10 cellular contexts compared by ENCODE assay signal in the genomic region with DNA sequence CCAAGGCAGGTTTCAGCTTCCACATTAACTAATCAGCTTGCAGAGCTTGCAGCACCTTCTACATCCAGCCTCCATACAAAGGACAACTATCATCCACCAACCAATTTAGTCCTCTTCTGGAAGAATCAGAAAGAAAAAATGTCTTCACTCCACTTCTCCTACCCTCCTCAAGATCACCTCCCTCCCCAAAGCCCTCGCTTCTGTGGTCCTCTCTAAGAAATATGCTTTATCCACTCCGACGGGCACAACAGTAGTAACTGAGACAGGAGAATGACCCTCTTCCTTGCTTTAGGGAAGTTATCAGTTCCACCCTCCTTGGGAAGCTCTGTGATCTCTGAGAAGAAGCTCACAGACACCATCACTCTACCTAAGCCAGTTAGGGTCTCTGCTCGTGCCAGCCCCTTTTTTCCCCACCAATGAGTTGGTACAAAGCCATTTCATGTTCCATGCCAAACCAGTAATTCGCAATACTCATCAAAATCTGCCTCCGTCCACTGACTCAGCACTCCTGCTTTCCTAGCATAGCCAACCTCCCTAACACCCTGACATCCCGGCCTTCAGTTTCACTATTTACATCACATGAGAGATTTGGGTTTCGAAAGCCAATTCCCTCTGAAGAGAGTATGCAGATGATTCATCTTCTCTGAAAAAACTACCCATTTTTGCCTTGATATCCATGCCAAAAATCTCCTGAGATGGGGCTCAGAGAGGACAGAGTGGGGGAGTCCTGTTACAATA.
A peak's percentile ranks its signal among the peaks of the same experiment; 100 is the strongest.
DNase-seq lines count a peak whose midpoint lies in the region; ATAC-seq and TF ChIP-seq lines count a peak whose summit lies in the region.
"Had no signal": no experiment of that assay in that cellular context is flagged by ENCODE, and none has a peak within 500 bp of the region (broad histone marks: within the 10 kb centered on the region; RNA-seq: fewer than 3 reads in every experiment).

No MANE protein-coding gene starts in this region.

- no peak for ATAC-seq in stimulated activated effector memory CD8-positive, alpha-beta T cell treated with anti-CD3 and anti-CD28 coated beads, Interleukin-12 subunit alpha, Interleukin-12 subunit beta, amount 100 ng/mL, for 72 hours
- ATAC-seq in GM18907 (IDR thresholded peaks at IDR 0.05; ENCODE audit: unreplicated experiment) = no peak

- H3K27ac Mint-ChIP-seq in mesothelial cell of epicardium = peak overlapping the region; percentile 87
- H3K27ac Mint-ChIP-seq in stimulated activated effector memory CD8-positive, alpha-beta T cell treated with anti-CD3 and anti-CD28 coated beads, Interleukin-12 subunit alpha, Interleukin-12 subunit beta, amount 100 ng/mL, for 72 hours = no peak overlapping the region

- no peak for TF ChIP-seq CTCF in coronary artery (IDR thresholded peaks at IDR 0.05)
- TF ChIP-seq CTCF in mesothelial cell of epicardium (IDR thresholded peaks at IDR 0.05; ENCODE audit: unreplicated experiment) = no peak

- no peaks in the 10 kb centered on the region for H3K9me3 Mint-ChIP-seq in mesothelial cell of epicardium
- no peaks in the 10 kb centered on the region for H3K9me3 Mint-ChIP-seq in stimulated activated effector memory CD8-positive, alpha-beta T cell treated with anti-CD3 and anti-CD28 coated beads, Interleukin-12 subunit alpha, Interleukin-12 subunit beta, amount 100 ng/mL, for 72 hours

- H3K27me3 Mint-ChIP-seq in mesothelial cell of epicardium (ENCODE audit: low read depth) = no peaks in the 10 kb centered on the region

- H3K27ac ChIP-seq in coronary artery = peak overlapping the region; percentile 71 to 80

- H3K36me3 Mint-ChIP-seq in mesothelial cell of epicardium = no peaks in the 10 kb centered on the region
- H3K36me3 Mint-ChIP-seq in stimulated activated effector memory CD8-positive, alpha-beta T cell treated with anti-CD3 and anti-CD28 coated beads, Interleukin-12 subunit alpha, Interleukin-12 subunit beta, amount 100 ng/mL, for 72 hours = no peaks in the 10 kb centered on the region

- DNase-seq in A172 (ENCODE audit: low spot score) (peak; percentile 69), M059J (ENCODE audit: low read depth) (peak; percentile 88), coronary artery (ENCODE audit: low spot score) (no peak), mesothelial cell of epicardium (ENCODE audit: low spot score in 2 of 2, unreplicated experiment in 2 of 2) (no peak), NCI-H82 treated with DMSO at 0.1 percent for 48 hours (lab: John Stamatoyannopoulos, UW; ENCODE audit: unreplicated experiment) (no peak)
- DNase-seq in stimulated activated effector memory CD8-positive, alpha-beta T cell treated with anti-CD3 and anti-CD28 coated beads, Interleukin-12 subunit alpha, Interleukin-12 subunit beta, amount 100 ng/mL, for 72 hours (ENCODE audit: low spot score in 2 of 2) = no peak
- no peak for DNase-seq in activated naive CD4-positive, alpha-beta T cell treated with anti-CD3 and anti-CD28 coated beads, Interleukin-2, amount 50 U/mL, for 16 hours
- DNase-seq: AML-193, NCI-H2171 had no signal

- peak overlapping the region; percentile 27 for H3K4me3 Mint-ChIP-seq in mesothelial cell of epicardium
- H3K4me3 Mint-ChIP-seq in stimulated activated effector memory CD8-positive, alpha-beta T cell treated with anti-CD3 and anti-CD28 coated beads, Interleukin-12 subunit alpha, Interleukin-12 subunit beta, amount 100 ng/mL, for 72 hours = no peak overlapping the region

- no peak overlapping the region for H3K4me3 ChIP-seq in coronary artery

- peaks cover 83% of the 10 kb centered on the region for H3K4me1 Mint-ChIP-seq in mesothelial cell of epicardium
- peaks cover 12% of the 10 kb centered on the region for H3K4me1 Mint-ChIP-seq in stimulated activated effector memory CD8-positive, alpha-beta T cell treated with anti-CD3 and anti-CD28 coated beads, Interleukin-12 subunit alpha, Interleukin-12 subunit beta, amount 100 ng/mL, for 72 hours

Comparison
In these comparisons a context has a peak if more than half of its experiments do, and no peak if none do; other contexts are left out.
1. DNase-seq: peak in A172 (single experiment) and M059J (single experiment); none in coronary artery (single experiment), mesothelial cell of epicardium (0 of 2), stimulated activated effector memory CD8-positive, alpha-beta T cell treated with anti-CD3 and anti-CD28 coated beads, Interleukin-12 subunit alpha, Interleukin-12 subunit beta, amount 100 ng/mL, for 72 hours (0 of 2), NCI-H82 treated with DMSO at 0.1 percent for 48 hours (single experiment) and activated naive CD4-positive, alpha-beta T cell treated with anti-CD3 and anti-CD28 coated beads, Interleukin-2, amount 50 U/mL, for 16 hours (single experiment).